In the genomic region with DNA sequence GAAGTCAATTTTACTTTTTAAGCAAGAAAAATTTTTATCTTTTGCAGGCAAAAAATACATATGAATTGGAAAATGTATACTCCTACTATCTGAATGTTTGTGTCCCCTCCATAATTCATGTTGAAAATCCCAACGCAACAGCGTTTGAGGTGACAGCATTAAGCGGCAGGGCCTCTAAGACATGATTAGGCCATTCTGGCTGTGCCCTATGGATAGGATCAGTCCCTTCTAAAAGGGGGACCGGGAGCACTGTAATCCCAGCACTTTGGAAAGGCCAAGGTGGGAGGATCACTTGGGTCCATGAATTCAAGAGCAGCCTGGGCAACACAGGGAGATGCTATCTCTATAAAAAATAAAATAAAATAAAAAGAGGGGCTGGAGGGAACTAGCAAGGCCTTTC, we compare ENCODE assay signal across 24 cellular contexts. TPM values are rescaled to one million over a fixed set of nuclear protein-coding genes. Genes with fewer than 3 reads are reported as not detected.
DNase-seq lines count a peak whose midpoint lies in the region; ATAC-seq and TF ChIP-seq lines count a peak whose summit lies in the region.
"Had no signal": no experiment of that assay in that cellular context is flagged by ENCODE, and none has a peak within 500 bp of the region (broad histone marks: within the 10 kb centered on the region; RNA-seq: fewer than 3 reads in every experiment).

No MANE protein-coding gene starts in this region.

- peaks cover 30 to 73% of the 10 kb centered on the region in 2 donors for H3K4me1 Mint-ChIP-seq in effector memory CD8-positive, alpha-beta T cell (ENCODE audit: low read depth in 2 of 2)
- peaks cover 38% of the 10 kb centered on the region for H3K4me1 Mint-ChIP-seq in HFFc6 (ENCODE audit: low read depth)

- H3K4me1 ChIP-seq in testis (peaks cover 35% of the 10 kb centered on the region), SJCRH30 (no peaks in the 10 kb centered on the region)
- H3K4me1 ChIP-seq: BLaER1 had no signal

- H3K27me3 ChIP-seq in WERI-Rb-1 (ENCODE audit: insufficient read depth, low read depth, severe bottlenecking) (no peaks in the 10 kb centered on the region), testis (no peaks in the 10 kb centered on the region), SJCRH30 (no peaks in the 10 kb centered on the region)
- H3K27me3 ChIP-seq: BLaER1, SJSA1 had no signal

- DNase-seq in NCI-H82 (lab: John Stamatoyannopoulos, UW) (peak; percentile 71), NCI-H82 treated with DMSO at 0.1 percent for 48 hours (lab: John Stamatoyannopoulos, UW; ENCODE audit: unreplicated experiment) (no peak), WERI-Rb-1 (peak; percentile 29), testis (no peak), SJCRH30 (no peak), HuH-7 (ENCODE audit: low spot score) (no peak), HFFc6 (no peak)
- DNase-seq in effector memory CD8-positive, alpha-beta T cell, result no peak
- DNase-seq: ACHN; Caco-2; CD4-positive, alpha-beta memory T cell; DND-41; NCI-H1092 treated with DMSO at 0.1 percent for 48 hours; NCI-H1436 treated with DMSO at 0.1 percent for 48 hours; NCI-H1930; NCI-H2227 treated with DMSO at 0.1 percent for 48 hours; NCI-H510A treated with DMSO at 0.1 percent for 48 hours; OCI-M1 had no signal

- no peaks in the 10 kb centered on the region for H3K36me3 Mint-ChIP-seq in effector memory CD8-positive, alpha-beta T cell (ENCODE audit: insufficient read depth)
- 0 out of 2 replicates have a peak, but pooled peaks cover 4% of the 10 kb centered on the region for H3K36me3 Mint-ChIP-seq in HFFc6 (ENCODE audit: low read depth)

- TF ChIP-seq CTCF in WERI-Rb-1 (IDR thresholded peaks at IDR 0.05; ENCODE audit: low read depth, low read length) (no peak), testis (IDR thresholded peaks at IDR 0.05) (no peak), HFFc6 (IDR thresholded peaks at IDR 0.05) (no peak)

- 87 to 89% methylated on average over 4 of the region's 4 CpGs for WGBS in testis, 2 donors

- H3K9me3 ChIP-seq in WERI-Rb-1 (ENCODE audit: severe bottlenecking) (no peaks in the 10 kb centered on the region), testis (no peaks in the 10 kb centered on the region), SJCRH30 (replicated peaks) (no peaks in the 10 kb centered on the region)
- H3K9me3 ChIP-seq: Caco-2, HAP-1, SJSA1 had no signal

- intact Hi-C loops in testis (cut with DNase I; ENCODE audit: low total_unique reads), result no loop called here

- no peak for TF ChIP-seq POLR2A in testis (IDR thresholded peaks at IDR 0.05)

- ATAC-seq in effector memory CD8-positive, alpha-beta T cell (replicated peaks), result no peak

- peak overlapping the region; percentile 27 to 38 for H3K4me3 Mint-ChIP-seq in effector memory CD8-positive, alpha-beta T cell
- H3K4me3 Mint-ChIP-seq in HFFc6, result no peak overlapping the region

- peaks cover 6% of the 10 kb centered on the region; the same call in 1 of the 2 replicates for H3K36me3 ChIP-seq in WERI-Rb-1
- no peaks in the 10 kb centered on the region for H3K36me3 ChIP-seq in testis (ENCODE audit: low read depth, missing control alignments)
- H3K36me3 ChIP-seq in SJCRH30, result no peaks in the 10 kb centered on the region
- H3K36me3 ChIP-seq: HAP-1, SJSA1 had no signal

- H3K27me3 Mint-ChIP-seq in effector memory CD8-positive, alpha-beta T cell, result no peaks in the 10 kb centered on the region
- H3K27me3 Mint-ChIP-seq in HFFc6 (ENCODE audit: insufficient read depth), result no peaks in the 10 kb centered on the region
- H3K27me3 Mint-ChIP-seq: CD4-positive, alpha-beta memory T cell had no signal

- H3K4me3 ChIP-seq in WERI-Rb-1 (ENCODE audit: low read depth, low read length), result no peak overlapping the region
- no peak overlapping the region for H3K4me3 ChIP-seq in testis
- H3K4me3 ChIP-seq in SJCRH30, result no peak overlapping the region
- H3K4me3 ChIP-seq: BLaER1, GM23248, HAP-1, SJSA1 had no signal

- H3K27ac ChIP-seq in WERI-Rb-1 (no peak overlapping the region), testis (peak overlapping the region; percentile 17 to 36), SJCRH30 (no peak overlapping the region)
- H3K27ac ChIP-seq: 22Rv1, BLaER1, GM23248, KMS-11, SJSA1 had no signal

- no peak overlapping the region for H3K27ac Mint-ChIP-seq in effector memory CD8-positive, alpha-beta T cell
- H3K27ac Mint-ChIP-seq in HFFc6, result no peak overlapping the region

- H3K9me3 Mint-ChIP-seq in effector memory CD8-positive, alpha-beta T cell, result no peaks in the 10 kb centered on the region
- no peaks in the 10 kb centered on the region for H3K9me3 Mint-ChIP-seq in HFFc6

RNA-seq across cellular contexts. Expression of gene RYBP, which starts 33.9 kb away (rescaled TPM):
- 10 to 100 TPM; 19.8 to 22.1 TPM for total RNA-seq in testis
- 32.2 TPM for polyA plus RNA-seq in testis (ENCODE audit: insufficient read depth, low read depth, low replicate concordance)
- 11.3 and 12.4 TPM in 2 replicates for total RNA-seq in SJCRH30 (2014; rRNA removed; shearing (Covaris generic))
- total RNA-seq in HFFc6 (2021; fragmentation: NEBNext Ultra II Directional; extraction: Animal tissue kit (Norgen Biotek cat#: 25700)), result 10 to 100 TPM in 2 of 6 experiments, 1 to 10 TPM in 4; 7.8 to 11.2 (median 9.5) TPM

Comparison
In these comparisons a context has a peak if more than half of its experiments do, and no peak if none do; other contexts are left out.
1. DNase-seq: peak in NCI-H82 (single experiment) and WERI-Rb-1 (single experiment); none in NCI-H82 treated with DMSO at 0.1 percent for 48 hours (single experiment), effector memory CD8-positive, alpha-beta T cell (0 of 3), testis (single experiment), SJCRH30 (0 of 2), HuH-7 (single experiment) and HFFc6 (single experiment).
2. H3K27ac ChIP-seq: peak in testis (2 of 2); none in WERI-Rb-1 (single experiment) and SJCRH30 (single experiment).